ENCODE assay signal across 10 cellular contexts in the genomic region with DNA sequence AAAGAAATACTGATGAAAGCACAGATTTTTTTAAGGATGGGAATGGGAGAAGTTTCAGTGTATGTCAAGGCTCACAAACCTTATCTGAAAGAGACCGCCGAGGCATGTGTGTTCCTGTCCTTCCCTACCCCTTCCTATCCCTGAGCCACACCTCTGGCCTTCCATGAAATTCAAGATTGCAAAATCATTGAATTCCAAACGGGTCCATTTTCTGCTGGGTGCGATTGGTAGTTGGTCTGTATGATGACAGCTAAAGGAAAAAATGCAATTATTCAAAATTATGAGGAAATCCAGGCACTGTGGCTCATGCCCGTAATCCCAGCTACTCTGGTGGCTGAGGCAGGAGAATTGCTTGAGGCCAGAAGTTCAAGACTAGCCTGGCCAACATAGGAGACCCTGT.
DNase-seq lines count a peak whose midpoint lies in the region; ATAC-seq and TF ChIP-seq lines count a peak whose summit lies in the region.
"Had no signal": no experiment of that assay in that cellular context is flagged by ENCODE, and none has a peak within 500 bp of the region (broad histone marks: within the 10 kb centered on the region; RNA-seq: fewer than 3 reads in every experiment).

No MANE protein-coding gene starts in this region.

- H4K20me1 ChIP-seq in BLaER1 treated with 17β-estradiol and CSF1 and Interleukin-3, amounts not matched to agents 10 nM and 100 nM, result no peaks in the 10 kb centered on the region

- in situ Hi-C loops in brain microvascular endothelial cell (cut with HindIII; ENCODE audit: low pct_ligation_motif_present, low sequenced_read_pairs), result no loop called here

- H3K9ac ChIP-seq in BLaER1 treated with 17β-estradiol and CSF1 and Interleukin-3, amounts not matched to agents 10 nM and 100 nM, result no peak overlapping the region

- H3K27me3 ChIP-seq in BLaER1 treated with 17β-estradiol and CSF1 and Interleukin-3, amounts not matched to agents 10 nM and 100 nM, result no peaks in the 10 kb centered on the region
- H3K27me3 ChIP-seq in esophagus muscularis mucosa, result no peaks in the 10 kb centered on the region
- no peaks in the 10 kb centered on the region for H3K27me3 ChIP-seq in brain microvascular endothelial cell (replicated peaks)

- no peaks in the 10 kb centered on the region for H3K9me3 Mint-ChIP-seq in IgD-negative memory B cell
- H3K9me3 Mint-ChIP-seq in osteocyte (ENCODE audit: unreplicated experiment), result no peaks in the 10 kb centered on the region

- H3K27me3 Mint-ChIP-seq in IgD-negative memory B cell, result no peaks in the 10 kb centered on the region
- no peaks in the 10 kb centered on the region for H3K27me3 Mint-ChIP-seq in osteocyte (ENCODE audit: unreplicated experiment)

- 0 out of 22 replicates have a peak, but pooled peaks cover 0 to under 1% (median 0%) of the 10 kb centered on the region in 11 experiments for H3K9me3 ChIP-seq in BLaER1 treated with 17β-estradiol and CSF1 and Interleukin-3, amounts not matched to agents 10 nM and 100 nM (replicated peaks in 1 of 11)
- no peaks in the 10 kb centered on the region for H3K9me3 ChIP-seq in esophagus muscularis mucosa

- H3K4me3 ChIP-seq in BLaER1 treated with 17β-estradiol and CSF1 and Interleukin-3, amounts not matched to agents 10 nM and 100 nM, result no peak overlapping the region; a peak in 1 of 20 replicates
- H3K4me3 ChIP-seq in esophagus muscularis mucosa, result no peak overlapping the region
- no peak overlapping the region for H3K4me3 ChIP-seq in brain microvascular endothelial cell (ENCODE audit: low read depth, low read length)

- H3K27ac Mint-ChIP-seq in IgD-negative memory B cell, result peak overlapping the region in 2 of 3 donors; percentile 47 to 84
- H3K27ac Mint-ChIP-seq in osteocyte (ENCODE audit: unreplicated experiment), result no peak overlapping the region

- H3K36me3 ChIP-seq in BLaER1 treated with 17β-estradiol and CSF1 and Interleukin-3, amounts not matched to agents 10 nM and 100 nM, result no peaks in the 10 kb centered on the region
- H3K36me3 ChIP-seq in esophagus muscularis mucosa, result no peaks in the 10 kb centered on the region
- no peaks in the 10 kb centered on the region for H3K36me3 ChIP-seq in brain microvascular endothelial cell (replicated peaks)

- no peak for TF ChIP-seq CTCF in esophagus muscularis mucosa (IDR thresholded peaks at IDR 0.05)
- no peak for TF ChIP-seq CTCF in osteocyte (IDR thresholded peaks at IDR 0.05)
- TF ChIP-seq CTCF in brain microvascular endothelial cell (IDR thresholded peaks at IDR 0.05; ENCODE audit: low read depth, low read length, missing control alignments), result no peak

- no peak for TF ChIP-seq EP300 in esophagus muscularis mucosa (IDR thresholded peaks at IDR 0.05)

- H3K4me1 ChIP-seq in BLaER1 treated with 17β-estradiol and CSF1 and Interleukin-3, amounts not matched to agents 10 nM and 100 nM, result peaks cover 16 to 41% (median 31%) of the 10 kb centered on the region in 10 experiments
- H3K4me1 ChIP-seq in esophagus muscularis mucosa, result peaks cover 28 to 46% (median 42%) of the 10 kb centered on the region in 4 donors

- H3K36me3 Mint-ChIP-seq in IgD-negative memory B cell (no peaks in the 10 kb centered on the region), osteocyte (ENCODE audit: unreplicated experiment) (no peaks in the 10 kb centered on the region)

- intact Hi-C loops in esophagus muscularis mucosa (cut with DNase I), result loop anchor here (5.0 kb wide), 1 partner anchor 51 kb away; no protein-coding TSS in a partner anchor

- 80% methylated on average over 5 of the region's 5 CpGs for WGBS in esophagus muscularis mucosa

- H3K4me3 Mint-ChIP-seq in IgD-negative memory B cell (peak overlapping the region in 2 of 4 donors; percentile 57 to 86), osteocyte (ENCODE audit: unreplicated experiment) (peak overlapping the region; percentile 5)

- no peak overlapping the region for H3K27ac ChIP-seq in BLaER1 treated with 17β-estradiol and CSF1 and Interleukin-3, amounts not matched to agents 10 nM and 100 nM
- H3K27ac ChIP-seq in esophagus muscularis mucosa (replicated peaks in 1 of 4) (peak overlapping the region; percentile 89 to 97 (median 96)), brain microvascular endothelial cell (no peak overlapping the region)

- H3K4me1 Mint-ChIP-seq in IgD-negative memory B cell, result peaks cover 5 to 14% (median 7%) of the 10 kb centered on the region in 3 donors
- peaks cover 32% of the 10 kb centered on the region for H3K4me1 Mint-ChIP-seq in osteocyte (ENCODE audit: unreplicated experiment)

- no peak for TF ChIP-seq POLR2A in esophagus muscularis mucosa (IDR thresholded peaks at IDR 0.05; ENCODE audit: low read depth)

- no peak for DNase-seq in esophagus muscularis mucosa (ENCODE audit: extremely low spot score)
- DNase-seq in osteocyte (ENCODE audit: extremely low spot score, unreplicated experiment), result no peak
- DNase-seq in brain microvascular endothelial cell, result no peak
- DNase-seq in GM19238 (ENCODE audit: insufficient read length, low spot score), result no peak
- DNase-seq in NCI-H1417 treated with DMSO at 0.1 percent for 48 hours (lab: John Stamatoyannopoulos, UW), result no peak
- DNase-seq: kidney glomerular epithelial cell, NCI-H1048 had no signal

- H3K4me2 ChIP-seq in BLaER1 treated with 17β-estradiol and CSF1 and Interleukin-3, amounts not matched to agents 10 nM and 100 nM, result peak overlapping the region in 8 of 11 experiments; percentile 79 to 91 (median 84); a peak in 7 of 22 replicates

- ATAC-seq in HG02852 (IDR thresholded peaks at IDR 0.05; ENCODE audit: unreplicated experiment), result no peak

Comparison
In these comparisons a context has a peak if more than half of its experiments do, and no peak if none do; other contexts are left out.
1. H3K27ac ChIP-seq: peak in esophagus muscularis mucosa (4 of 4); none in BLaER1 treated with 17β-estradiol and CSF1 and Interleukin-3, amounts not matched to agents 10 nM and 100 nM (0 of 11) and brain microvascular endothelial cell (single experiment).